In the genomic region with DNA sequence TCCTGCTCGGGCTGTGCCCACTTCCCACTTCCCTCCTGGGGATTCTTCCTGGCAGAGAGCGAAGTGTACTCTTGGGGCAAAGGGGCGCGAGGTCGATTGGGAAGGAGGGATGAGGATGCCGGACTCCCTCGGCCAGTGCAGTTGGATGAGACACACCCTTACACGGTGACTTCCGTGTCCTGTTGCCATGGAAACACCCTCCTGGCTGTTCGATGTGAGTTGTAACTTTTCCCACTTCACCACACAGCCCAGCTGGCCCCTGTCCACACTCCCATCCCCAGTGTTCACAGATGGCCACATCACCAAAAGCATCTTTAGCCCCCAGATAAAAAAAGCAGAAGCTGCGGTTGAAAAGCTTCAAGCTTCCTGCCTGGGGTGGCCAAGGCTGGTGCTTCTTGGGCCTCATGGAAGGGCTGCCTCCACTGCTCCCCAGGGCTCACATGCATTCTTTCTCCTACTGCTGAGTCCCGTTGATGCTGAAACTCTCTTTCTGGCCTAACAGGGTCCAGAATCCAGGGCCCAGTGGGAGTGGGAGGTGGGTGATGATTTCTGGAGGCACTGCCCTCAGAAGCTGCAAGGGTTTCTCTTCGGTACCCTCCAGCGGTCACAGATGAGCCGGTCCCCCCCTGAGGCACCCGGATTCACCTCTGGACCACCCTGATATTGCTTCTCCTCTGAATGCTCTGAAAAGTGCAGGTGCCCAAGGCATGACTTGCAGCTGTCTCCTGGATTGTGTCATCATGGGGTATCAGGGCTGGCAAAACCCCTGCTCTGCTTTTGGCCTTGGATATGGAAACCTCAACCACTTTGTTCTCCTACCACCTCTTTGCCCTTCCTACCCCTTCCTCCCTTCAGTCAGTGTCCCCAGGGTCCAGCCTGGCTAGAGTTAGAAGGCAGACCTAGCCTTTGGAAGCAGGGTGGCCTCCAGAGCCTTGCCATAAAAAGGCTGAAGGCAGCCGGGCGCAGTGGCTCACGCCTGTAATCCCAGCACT, we compare ENCODE assay signal across 13 cellular contexts. TPM values are rescaled to one million over a fixed set of nuclear protein-coding genes. Genes with fewer than 3 reads are reported as not detected.
DNase-seq lines count a peak whose midpoint lies in the region; ATAC-seq, FAIRE-seq and TF ChIP-seq lines count a peak whose summit lies in the region.
"Had no signal": no experiment of that assay in that cellular context is flagged by ENCODE, and none has a peak within 500 bp of the region (broad histone marks: within the 10 kb centered on the region; RNA-seq: fewer than 3 reads in every experiment).

No MANE protein-coding gene starts in this region.

- TF ChIP-seq CTCF in esophagus muscularis mucosa (IDR thresholded peaks at IDR 0.05), result no peak

- peak; percentile 94 for FAIRE-seq in GM18507 (lab: Jason Lieb, UNC)

- no peaks in the 10 kb centered on the region for H3K9me3 ChIP-seq in esophagus muscularis mucosa
- H3K9me3 ChIP-seq in aorta (ENCODE audit: control insufficient read depth, low read length), result no peaks in the 10 kb centered on the region
- H3K9me3 ChIP-seq: psoas muscle, SJSA1 had no signal

- DNase-seq in AML-193 (lab: John Stamatoyannopoulos, UW) (peak; percentile 93 to 97), GM18507 (ENCODE audit: extremely low spot score, insufficient read length, low read depth) (no peak), SIG-M5 (lab: John Stamatoyannopoulos, UW) (peak; percentile 69), inferior parietal cortex (ENCODE audit: extremely low spot score) (peak; percentile 45), esophagus muscularis mucosa (ENCODE audit: extremely low spot score) (no peak), AG08395 (ENCODE audit: low spot score) (no peak), aorta (no peak), NCI-H2107 treated with DMSO at 0.1 percent for 48 hours (lab: John Stamatoyannopoulos, UW; ENCODE audit: unreplicated experiment) (no peak)
- DNase-seq: CD4-positive, alpha-beta memory T cell; effector memory CD8-positive, alpha-beta T cell had no signal

- H3K4me1 ChIP-seq in esophagus muscularis mucosa (peaks cover 33 to 41% (median 38%) of the 10 kb centered on the region in 4 donors), aorta (ENCODE audit: control insufficient read depth in 1 of 2, insufficient read depth in 2 of 2, low read length in 2 of 2) (no peaks in the 10 kb centered on the region)

- no peak for ATAC-seq in aorta (ENCODE audit: low FRiP score)
- ATAC-seq: effector memory CD8-positive, alpha-beta T cell; psoas muscle had no signal

- H3K4me3 ChIP-seq in esophagus muscularis mucosa (no peak overlapping the region), aorta (ENCODE audit: low read length in 2 of 2) (no peak overlapping the region)
- H3K4me3 ChIP-seq: psoas muscle, SJSA1 had no signal

- no peaks in the 10 kb centered on the region for H3K36me3 ChIP-seq in esophagus muscularis mucosa
- no peaks in the 10 kb centered on the region for H3K36me3 ChIP-seq in aorta (ENCODE audit: control insufficient read depth in 1 of 2, insufficient read depth in 2 of 2, low read length in 1 of 2)

- no peak for TF ChIP-seq EP300 in esophagus muscularis mucosa (IDR thresholded peaks at IDR 0.05)

- no peaks in the 10 kb centered on the region for H3K27me3 ChIP-seq in esophagus muscularis mucosa
- H3K27me3 ChIP-seq in aorta (ENCODE audit: control insufficient read depth in 1 of 2, insufficient read depth in 2 of 2, low read length in 1 of 2), result no peaks in the 10 kb centered on the region
- H3K27me3 ChIP-seq: SJSA1 had no signal

- 86% methylated on average over 17 of the region's 19 CpGs for WGBS in esophagus muscularis mucosa
- WGBS in aorta, 2 donors, result 77 to 82% methylated on average over 19 of the region's 19 CpGs

- TF ChIP-seq POLR2A in esophagus muscularis mucosa (IDR thresholded peaks at IDR 0.05; ENCODE audit: low read depth), result no peak

- H3K27ac ChIP-seq in esophagus muscularis mucosa (replicated peaks in 1 of 4) (no peak overlapping the region), aorta (ENCODE audit: low read depth in 1 of 2, low read length in 2 of 2) (no peak overlapping the region)
- H3K27ac ChIP-seq: KMS-11, SJSA1 had no signal

- intact Hi-C loops in esophagus muscularis mucosa (cut with DNase I), result loop anchor here (2.0 kb wide), 1 partner anchor 13 kb away; the partner anchor contains the start of gene NEK8
- intact Hi-C loops in aorta (cut with DNase I), result no loop called here

RNA-seq across cellular contexts. Expression of gene TRAF4, which starts 2.2 kb away (rescaled TPM):
- 10 to 100 TPM in 2 of 4 donors, 1 to 10 TPM in 2; 4.6 to 12.6 (median 10.6) TPM for total RNA-seq in esophagus muscularis mucosa
- 10 to 100 TPM; 18.8 to 24.6 TPM for total RNA-seq in aorta
- polyA plus RNA-seq in aorta, result 10 to 100 TPM; 10.7 to 19.3 TPM

RNA-seq across cellular contexts. Expression of gene NEK8, which starts 13.1 kb away (rescaled TPM):
- total RNA-seq in esophagus muscularis mucosa (1 to 10 TPM in 3 of 4 donors, under 1 TPM in 1; 0.83 to 2.1 (median 1.6) TPM), aorta (1 to 10 TPM; 1.6 to 4.5 TPM)
- 1 to 10 TPM; 2.0 to 5.3 TPM for polyA plus RNA-seq in aorta

RNA-seq across cellular contexts. Expression of gene TLCD1, which starts 15.6 kb away (rescaled TPM):
- total RNA-seq in esophagus muscularis mucosa, result 1 to 10 TPM in 3 of 4 donors, not detected in 1; 1.0 to 1.5 (median 1.3) TPM
- 1 to 10 TPM in 1 of 2 donors, under 1 TPM in 1; 0.90 to 2.5 TPM for total RNA-seq in aorta
- polyA plus RNA-seq in aorta, result 1 to 10 TPM in 1 of 2 donors, not detected in 1; 1.5 TPM

RNA-seq across cellular contexts. Expression of gene RPL23A, which starts 21.9 kb away (rescaled TPM):
- total RNA-seq in esophagus muscularis mucosa, result 100 to 1,000 TPM; 378 to 728 (median 558) TPM
- 1,000 to 10,000 TPM; 1,133 to 1,177 TPM for total RNA-seq in aorta
- polyA plus RNA-seq in aorta, result 1,000 to 10,000 TPM; 1,641 to 1,888 TPM

RNA-seq across cellular contexts. Expression of gene RAB34, which starts 24.0 kb away (rescaled TPM):
- total RNA-seq in esophagus muscularis mucosa (100 to 1,000 TPM; 147 to 216 (median 202) TPM), aorta (100 to 1,000 TPM; 107 to 115 TPM)
- polyA plus RNA-seq in aorta, result 100 to 1,000 TPM; 133 to 303 TPM

Comparison
In these comparisons a context has a peak if more than half of its experiments do, and no peak if none do; other contexts are left out.
1. DNase-seq: peak in AML-193 (2 of 2), SIG-M5 (single experiment) and inferior parietal cortex (single experiment); none in GM18507 (single experiment), esophagus muscularis mucosa (single experiment), AG08395 (single experiment), aorta (0 of 2) and NCI-H2107 treated with DMSO at 0.1 percent for 48 hours (single experiment).